Comparison of ENCODE assay signal across 8 cellular contexts in genomic region chr11:33828604-33829429, GRCh38. TPM values are rescaled to one million over a fixed set of nuclear protein-coding genes. Genes with fewer than 3 reads are reported as not detected.
DNase-seq lines count a peak whose midpoint lies in the region; ATAC-seq and TF ChIP-seq lines count a peak whose summit lies in the region.

No MANE protein-coding gene starts in this region.

- DNase-seq in Caco-2: peak in 1 of 2 experiments; percentile 17
- no peak for DNase-seq in NT2/D1 (ENCODE audit: low read depth, low spot score)
- no peak for DNase-seq in fibroblast of mammary gland (ENCODE audit: low read depth)
- DNase-seq in osteocyte (ENCODE audit: extremely low spot score, unreplicated experiment): no peak
- no peak for DNase-seq in activated CD4-positive, CD25-positive, alpha-beta regulatory T cell treated with anti-CD3 and anti-CD28 coated beads, Interleukin-2, amount 50 U/mL, for 72 hours
- no peak for DNase-seq in NCI-H2081 (lab: John Stamatoyannopoulos, UW)

- no TSS peak for BruUV-seq in Caco-2 (replicated peaks; lab: Mats Ljungman, UMichigan)

- CTCF ChIA-PET in Caco-2 (lab: Charles Lee): interaction anchor here (1.1 to 3.3 kb wide), 3 partner anchors 18 to 86 kb away, joined by 3 to 24 read pairs (median 4); no protein-coding TSS in a partner anchor

- TF ChIP-seq CTCF in Caco-2 (IDR thresholded peaks at IDR 0.05; ENCODE audit: insufficient read depth in 1 of 2, low read depth in 1 of 2, low read length in 1 of 2, severe bottlenecking in 1 of 2, unreplicated experiment in 1 of 2) (no peak), fibroblast of mammary gland (conservative IDR thresholded peaks at IDR 0.05; ENCODE audit: control insufficient read depth, insufficient read depth, low read depth, low read length) (no peak), osteocyte (IDR thresholded peaks at IDR 0.05) (no peak)

- H3K27me3 Mint-ChIP-seq in Caco-2 (ENCODE audit: insufficient read depth, unreplicated experiment) (peaks cover 13% of the 10 kb centered on the region), osteocyte (ENCODE audit: unreplicated experiment) (peaks cover 49% of the 10 kb centered on the region)

- intact Hi-C loops in Caco-2 (cut with micrococcal nuclease; ENCODE audit: unreplicated experiment): loop anchor here (1.0 to 2.0 kb wide), 5 partner anchors 21 to 466 kb away; partner anchors contain the start of gene FBXO3

- POLR2A ChIA-PET in Caco-2 (lab: Charles Lee): no interaction called here

- H3K9me3 ChIP-seq in Caco-2 (no peaks in the 10 kb centered on the region), NT2/D1 (ENCODE audit: insufficient read depth, low read length) (no peaks in the 10 kb centered on the region)

- H3K36me3 ChIP-seq in Caco-2 (ENCODE audit: control insufficient read depth, insufficient read depth, low read length) (no peaks in the 10 kb centered on the region), NT2/D1 (ENCODE audit: insufficient read depth, insufficient read length, low read length) (no peaks in the 10 kb centered on the region)

- no peaks in the 10 kb centered on the region for H3K36me3 Mint-ChIP-seq in Caco-2 (ENCODE audit: insufficient read depth, unreplicated experiment)
- no peaks in the 10 kb centered on the region for H3K36me3 Mint-ChIP-seq in osteocyte (ENCODE audit: unreplicated experiment)

- H3K4me1 Mint-ChIP-seq in Caco-2 (ENCODE audit: low read depth, unreplicated experiment): no peaks in the 10 kb centered on the region
- peaks cover 2% of the 10 kb centered on the region for H3K4me1 Mint-ChIP-seq in osteocyte (ENCODE audit: unreplicated experiment)

- no peak overlapping the region for H3K27ac Mint-ChIP-seq in Caco-2 (ENCODE audit: unreplicated experiment)
- H3K27ac Mint-ChIP-seq in osteocyte (ENCODE audit: unreplicated experiment): no peak overlapping the region

- H3K9me3 Mint-ChIP-seq in Caco-2 (ENCODE audit: unreplicated experiment): no peaks in the 10 kb centered on the region
- H3K9me3 Mint-ChIP-seq in osteocyte (ENCODE audit: unreplicated experiment): no peaks in the 10 kb centered on the region

- ATAC-seq in GM18867 (IDR thresholded peaks at IDR 0.05; ENCODE audit: unreplicated experiment) (no peak), HG03565 (IDR thresholded peaks at IDR 0.05; ENCODE audit: unreplicated experiment) (no peak)

- H3K27me3 ChIP-seq in Caco-2 (replicated peaks; ENCODE audit: control insufficient read depth, insufficient read depth, low read length): peaks cover 2% of the 10 kb centered on the region
- H3K27me3 ChIP-seq in NT2/D1 (ENCODE audit: insufficient read depth, insufficient read length): peaks cover 35% of the 10 kb centered on the region

- H3K4me3 Mint-ChIP-seq in Caco-2 (ENCODE audit: unreplicated experiment) (peak overlapping the region; percentile 62), osteocyte (ENCODE audit: unreplicated experiment) (peak overlapping the region; percentile 76)

- H3K9ac ChIP-seq in NT2/D1 (ENCODE audit: insufficient read length, low read depth): peak overlapping the region; percentile 59

- peak overlapping the region; percentile 0; the same call in 1 of the 2 replicates for H3K4me3 ChIP-seq in Caco-2 (ENCODE audit: low read depth, low read length)
- H3K4me3 ChIP-seq in NT2/D1 (ENCODE audit: insufficient read length, low read depth): peak overlapping the region; percentile 46
- peak overlapping the region; percentile 47 for H3K4me3 ChIP-seq in fibroblast of mammary gland (ENCODE audit: control insufficient read depth, low read depth, low read length)

- H3K4me1 ChIP-seq in Caco-2 (peaks cover 7% of the 10 kb centered on the region; the same call in 1 of the 2 replicates), NT2/D1 (ENCODE audit: insufficient read depth, insufficient read length) (peaks cover 2% of the 10 kb centered on the region)

RNA-seq across cellular contexts. Expression of gene FBXO3, which starts 54.5 kb away (rescaled TPM):
- total RNA-seq in Caco-2 (2022) (27.4 and 29.6 TPM in 2 replicates), osteocyte (30.6 and 31.1 TPM in 2 replicates)
